1 cellular context compared by ENCODE assay signal in the genomic region with DNA sequence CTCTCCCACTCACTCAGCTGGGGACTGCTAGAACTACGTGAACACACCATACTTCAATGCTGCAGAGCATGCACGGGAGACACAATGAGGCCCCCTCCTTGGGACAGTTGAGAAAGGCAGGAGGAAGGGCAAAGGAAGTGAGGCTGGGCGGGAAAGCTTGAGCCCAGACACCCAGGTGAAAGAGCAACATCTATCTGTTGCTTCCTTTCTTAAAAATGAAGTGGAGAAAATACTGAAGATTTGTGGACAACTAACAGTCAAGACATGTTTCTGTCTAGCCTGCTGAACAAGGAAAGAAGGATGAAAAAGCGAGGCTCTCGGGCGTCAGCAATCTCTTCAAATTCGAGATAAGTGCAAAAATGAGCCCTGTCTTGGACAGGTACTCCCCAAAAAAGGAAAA.
TF ChIP-seq lines count a peak whose summit lies in the region.

No MANE protein-coding gene starts in this region.

TF ChIP-seq in IMR-90, 13 proteins besides CTCF, POLR2A, EP300 and RAD21:
- TF ChIP-seq, protein P1, sequence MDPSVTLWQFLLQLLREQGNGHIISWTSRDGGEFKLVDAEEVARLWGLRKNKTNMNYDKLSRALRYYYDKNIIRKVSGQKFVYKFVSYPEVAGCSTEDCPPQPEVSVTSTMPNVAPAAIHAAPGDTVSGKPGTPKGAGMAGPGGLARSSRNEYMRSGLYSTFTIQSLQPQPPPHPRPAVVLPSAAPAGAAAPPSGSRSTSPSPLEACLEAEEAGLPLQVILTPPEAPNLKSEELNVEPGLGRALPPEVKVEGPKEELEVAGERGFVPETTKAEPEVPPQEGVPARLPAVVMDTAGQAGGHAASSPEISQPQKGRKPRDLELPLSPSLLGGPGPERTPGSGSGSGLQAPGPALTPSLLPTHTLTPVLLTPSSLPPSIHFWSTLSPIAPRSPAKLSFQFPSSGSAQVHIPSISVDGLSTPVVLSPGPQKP (IDR thresholded peaks at IDR 0.05; ENCODE audit: borderline replicate concordance, low read depth, low read length), result no peak
- no peak for TF ChIP-seq MAZ (IDR thresholded peaks at IDR 0.05; ENCODE audit: borderline replicate concordance, low read depth, low read length)
- TF ChIP-seq USF2 (IDR thresholded peaks at IDR 0.05; ENCODE audit: low read depth, low read length), result no peak
- no peak for TF ChIP-seq MXI1 (IDR thresholded peaks at IDR 0.05; ENCODE audit: borderline replicate concordance, low read depth, low read length)
- TF ChIP-seq RFX5 (IDR thresholded peaks at IDR 0.05; ENCODE audit: low read depth, low read length), result no peak
- TF ChIP-seq NFE2L2 (IDR thresholded peaks at IDR 0.05; ENCODE audit: low read depth, low read length), result no peak
- no peak for TF ChIP-seq CHD1 (IDR thresholded peaks at IDR 0.05; ENCODE audit: low read depth, low read length)
- TF ChIP-seq SMC3 (IDR thresholded peaks at IDR 0.05; ENCODE audit: low read depth, low read length), result no peak
- no peak for TF ChIP-seq FOS (IDR thresholded peaks at IDR 0.05; ENCODE audit: low read depth, low read length)
- no peak for TF ChIP-seq BHLHE40 (IDR thresholded peaks at IDR 0.05; ENCODE audit: low read depth, low read length)
- TF ChIP-seq RCOR1 (IDR thresholded peaks at IDR 0.05; ENCODE audit: insufficient replicate concordance, low read length), result no peak
- TF ChIP-seq CEBPB (IDR thresholded peaks at IDR 0.05; ENCODE audit: low read depth, low read length), result no peak
- no peak for TF ChIP-seq MAFK (IDR thresholded peaks at IDR 0.05; ENCODE audit: low read depth, low read length)
